Comparison of ENCODE assay signal across 19 cellular contexts in the genomic region with DNA sequence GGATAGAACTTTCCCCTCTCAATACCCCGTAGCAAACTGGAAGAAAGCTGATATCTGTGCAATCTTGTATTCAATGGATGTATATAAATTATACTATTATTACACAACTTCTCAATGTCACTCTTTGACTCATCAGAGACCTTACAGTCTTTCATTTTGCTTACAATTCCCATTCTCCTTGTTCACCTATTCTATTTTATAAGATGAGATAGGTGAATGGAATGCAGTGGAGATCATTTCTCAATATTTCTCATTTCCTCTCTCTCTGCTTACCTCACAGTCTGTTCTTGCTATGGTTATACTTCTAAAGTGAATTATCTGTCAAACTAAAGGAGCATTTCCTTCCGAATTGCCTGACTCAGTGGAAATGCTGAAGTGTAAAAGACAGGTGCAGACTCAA. TPM values are rescaled to one million over a fixed set of nuclear protein-coding genes. Genes with fewer than 3 reads are reported as not detected.
"Had no signal": no experiment of that assay in that cellular context is flagged by ENCODE, and none has a peak within 500 bp of the region (broad histone marks: within the 10 kb centered on the region; RNA-seq: fewer than 3 reads in every experiment).

No MANE protein-coding gene starts in this region.

- H3K4me1 Mint-ChIP-seq: naive thymus-derived CD8-positive, alpha-beta T cell; stimulated activated effector memory CD8-positive, alpha-beta T cell treated with anti-CD3 and anti-CD28 coated beads, Interleukin-12 subunit alpha, Interleukin-12 subunit beta, amount 100 ng/mL, for 72 hours had no signal

- H3K4me3 Mint-ChIP-seq: activated naive CD8-positive, alpha-beta T cell; activated T-helper 1 cell treated with anti-CD3 and anti-CD28 coated beads, Interleukin-12 subunit alpha, Interleukin-12 subunit beta, Interleukin-2, Interleukin-4 antibody, amounts not matched to agents 30 ng/mL and 10 ng/mL and 1 ng/mL, durations not matched to agents 14 hours and 24 hours and 36 hours; endodermal cell; naive thymus-derived CD8-positive, alpha-beta T cell; stimulated activated effector memory CD8-positive, alpha-beta T cell treated with anti-CD3 and anti-CD28 coated beads, Interleukin-12 subunit alpha, Interleukin-12 subunit beta, amount 100 ng/mL, for 72 hours had no signal

- DNase-seq: activated CD4-positive, alpha-beta T cell treated with anti-CD3 and anti-CD28 coated beads, Interleukin-2, amount 50 U/mL, for 48 hours; activated gamma-delta T cell treated with Interleukin-2 at 50 U/mL for 16 hours; activated T-cell treated with anti-CD3 and anti-CD28 coated beads for 4 hours; endodermal cell; heart right ventricle; left cardiac atrium; mesendoderm; naive thymus-derived CD8-positive, alpha-beta T cell; stimulated activated CD4-positive, alpha-beta T cell treated with anti-CD3 and anti-CD28 coated beads, Interleukin-4, amount 100 ng/mL, for 24 hours; T-helper 2 cell had no signal

- H3K36me3 Mint-ChIP-seq: activated naive CD8-positive, alpha-beta T cell; naive thymus-derived CD8-positive, alpha-beta T cell; stimulated activated effector memory CD8-positive, alpha-beta T cell treated with anti-CD3 and anti-CD28 coated beads, Interleukin-12 subunit alpha, Interleukin-12 subunit beta, amount 100 ng/mL, for 72 hours had no signal

- H3K27ac ChIP-seq: cardiac muscle cell, esophagus muscularis mucosa, heart right ventricle, neutrophil, parathyroid adenoma had no signal

- H3K9me3 Mint-ChIP-seq: activated T-helper 1 cell treated with anti-CD3 and anti-CD28 coated beads, Interleukin-12 subunit alpha, Interleukin-12 subunit beta, Interleukin-2, Interleukin-4 antibody, amounts not matched to agents 30 ng/mL and 10 ng/mL and 1 ng/mL, durations not matched to agents 14 hours and 24 hours and 36 hours; endodermal cell had no signal

- ATAC-seq: heart right ventricle; left cardiac atrium; naive thymus-derived CD8-positive, alpha-beta T cell; sciatic nerve; stimulated activated effector memory CD8-positive, alpha-beta T cell treated with anti-CD3 and anti-CD28 coated beads, Interleukin-12 subunit alpha, Interleukin-12 subunit beta, amount 100 ng/mL, for 72 hours had no signal

- H3K36me3 ChIP-seq: cardiac muscle cell, esophagus muscularis mucosa, heart right ventricle, neutrophil had no signal

- H3K4me1 ChIP-seq: parathyroid adenoma had no signal

- H3K27ac Mint-ChIP-seq: activated naive CD8-positive, alpha-beta T cell; activated T-helper 1 cell treated with anti-CD3 and anti-CD28 coated beads, Interleukin-12 subunit alpha, Interleukin-12 subunit beta, Interleukin-2, Interleukin-4 antibody, amounts not matched to agents 30 ng/mL and 10 ng/mL and 1 ng/mL, durations not matched to agents 14 hours and 24 hours and 36 hours; endodermal cell; naive thymus-derived CD8-positive, alpha-beta T cell; stimulated activated effector memory CD8-positive, alpha-beta T cell treated with anti-CD3 and anti-CD28 coated beads, Interleukin-12 subunit alpha, Interleukin-12 subunit beta, amount 100 ng/mL, for 72 hours had no signal

- H3K4me3 ChIP-seq: cardiac muscle cell, esophagus muscularis mucosa, heart right ventricle had no signal

- H3K9me3 ChIP-seq: esophagus muscularis mucosa, heart right ventricle, neutrophil had no signal

RNA-seq across cellular contexts. Expression of gene FOXA1, which starts 14.9 kb away (rescaled TPM):
- total RNA-seq: cardiac muscle cell; dermis microvascular lymphatic vessel endothelial cell; heart right ventricle; left cardiac atrium; naive thymus-derived CD8-positive, alpha-beta T cell had no signal

RNA-seq across cellular contexts. Expression of gene TTC6, which starts 15.3 kb away (rescaled TPM):
- total RNA-seq: activated T-helper 1 cell treated with anti-CD3 and anti-CD28 coated beads, Interleukin-12 subunit alpha, Interleukin-12 subunit beta, Interleukin-2, Interleukin-4 antibody, amounts not matched to agents 30 ng/mL and 10 ng/mL and 1 ng/mL, durations not matched to agents 14 hours and 24 hours and 36 hours; cardiac muscle cell; esophagus muscularis mucosa; heart right ventricle; left cardiac atrium; naive thymus-derived CD8-positive, alpha-beta T cell; sciatic nerve had no signal
